Comparison of ENCODE assay signal across 1 cellular context in the genomic region with DNA sequence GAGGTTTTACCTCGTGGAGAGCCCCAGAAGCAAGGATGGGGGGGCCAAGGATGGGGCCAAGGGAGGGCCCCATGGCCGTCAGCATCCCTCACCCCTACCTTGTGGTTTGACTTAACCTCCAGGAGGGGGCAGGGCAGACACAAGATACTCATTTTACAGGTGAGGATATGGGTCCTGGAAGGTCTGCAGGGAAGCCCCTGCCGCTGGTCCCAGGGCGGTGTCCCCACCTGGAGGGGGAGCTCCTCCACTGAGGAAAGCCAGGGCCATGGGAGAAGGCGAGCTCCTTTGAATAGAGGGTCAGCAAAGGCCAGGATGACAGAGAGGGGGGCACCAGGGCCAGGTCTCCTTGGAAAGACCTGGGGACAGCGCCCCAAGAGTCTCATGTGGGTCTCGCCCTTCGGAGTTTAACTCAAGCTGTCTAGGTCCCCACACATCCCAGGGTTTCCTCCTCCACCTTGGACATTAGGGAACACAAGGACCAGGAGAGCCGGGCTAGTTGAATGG.
TF ChIP-seq lines count a peak whose summit lies in the region.

No MANE protein-coding gene starts in this region.

TF ChIP-seq in HepG2, 621 proteins besides CTCF, POLR2A, EP300 and RAD21 (continued from another document):
- 0 out of 2 replicates have a peak, but pooled peaks have one; percentile 34 for TF ChIP-seq TBX2 (CRISPR knock-in tag; IDR thresholded peaks at IDR 0.05; ENCODE audit: borderline replicate concordance)
- 0 out of 2 replicates have a peak, but pooled peaks have one; percentile 38 for TF ChIP-seq ZBTB7A (CRISPR knock-in tag; IDR thresholded peaks at IDR 0.05)
- no peak for TF ChIP-seq PHF5A (CRISPR knock-in tag; IDR thresholded peaks at IDR 0.05; ENCODE audit: low read depth, unreplicated experiment)
- no peak for TF ChIP-seq ZNF747 (CRISPR knock-in tag; IDR thresholded peaks at IDR 0.05; ENCODE audit: borderline replicate concordance)
- peak; percentile 46; the same call in 1 of the 2 replicates for TF ChIP-seq TARDBP (CRISPR knock-in tag; IDR thresholded peaks at IDR 0.05)
- TF ChIP-seq CEBPB (IDR thresholded peaks at IDR 0.05; ENCODE audit: borderline replicate concordance, low read depth, low read length) = no peak
- TF ChIP-seq NR2F6 (IDR thresholded peaks at IDR 0.05) = no peak
- 0 out of 2 replicates have a peak, but pooled peaks have one; percentile 4 for TF ChIP-seq NR2F6 (CRISPR knock-in tag; IDR thresholded peaks at IDR 0.05)
- TF ChIP-seq, protein P1, sequence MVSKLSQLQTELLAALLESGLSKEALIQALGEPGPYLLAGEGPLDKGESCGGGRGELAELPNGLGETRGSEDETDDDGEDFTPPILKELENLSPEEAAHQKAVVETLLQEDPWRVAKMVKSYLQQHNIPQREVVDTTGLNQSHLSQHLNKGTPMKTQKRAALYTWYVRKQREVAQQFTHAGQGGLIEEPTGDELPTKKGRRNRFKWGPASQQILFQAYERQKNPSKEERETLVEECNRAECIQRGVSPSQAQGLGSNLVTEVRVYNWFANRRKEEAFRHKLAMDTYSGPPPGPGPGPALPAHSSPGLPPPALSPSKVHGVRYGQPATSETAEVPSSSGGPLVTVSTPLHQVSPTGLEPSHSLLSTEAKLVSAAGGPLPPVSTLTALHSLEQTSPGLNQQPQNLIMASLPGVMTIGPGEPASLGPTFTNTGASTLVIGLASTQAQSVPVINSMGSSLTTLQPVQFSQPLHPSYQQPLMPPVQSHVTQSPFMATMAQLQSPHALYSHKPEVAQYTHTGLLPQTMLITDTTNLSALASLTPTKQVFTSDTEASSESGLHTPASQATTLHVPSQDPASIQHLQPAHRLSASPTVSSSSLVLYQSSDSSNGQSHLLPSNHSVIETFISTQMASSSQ (IDR thresholded peaks at IDR 0.05; ENCODE audit: low read depth) = no peak
- TF ChIP-seq, protein P1 (CRISPR knock-in tag; IDR thresholded peaks at IDR 0.05; ENCODE audit: borderline replicate concordance) = no peak
- 0 out of 2 replicates have a peak, but pooled peaks have one; percentile 8 for TF ChIP-seq SIX4 (CRISPR knock-in tag; IDR thresholded peaks at IDR 0.05)
- no peak for TF ChIP-seq ZBTB21 (CRISPR knock-in tag; IDR thresholded peaks at IDR 0.05)
- TF ChIP-seq, protein P2, sequence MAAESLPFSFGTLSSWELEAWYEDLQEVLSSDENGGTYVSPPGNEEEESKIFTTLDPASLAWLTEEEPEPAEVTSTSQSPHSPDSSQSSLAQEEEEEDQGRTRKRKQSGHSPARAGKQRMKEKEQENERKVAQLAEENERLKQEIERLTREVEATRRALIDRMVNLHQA (CRISPR knock-in tag; IDR thresholded peaks at IDR 0.05) = no peak
- TF ChIP-seq SRSF9 (IDR thresholded peaks at IDR 0.05; ENCODE audit: borderline replicate concordance, insufficient read depth, low read depth, low read length, poor library complexity, severe bottlenecking) = no peak
- TF ChIP-seq, protein P3, sequence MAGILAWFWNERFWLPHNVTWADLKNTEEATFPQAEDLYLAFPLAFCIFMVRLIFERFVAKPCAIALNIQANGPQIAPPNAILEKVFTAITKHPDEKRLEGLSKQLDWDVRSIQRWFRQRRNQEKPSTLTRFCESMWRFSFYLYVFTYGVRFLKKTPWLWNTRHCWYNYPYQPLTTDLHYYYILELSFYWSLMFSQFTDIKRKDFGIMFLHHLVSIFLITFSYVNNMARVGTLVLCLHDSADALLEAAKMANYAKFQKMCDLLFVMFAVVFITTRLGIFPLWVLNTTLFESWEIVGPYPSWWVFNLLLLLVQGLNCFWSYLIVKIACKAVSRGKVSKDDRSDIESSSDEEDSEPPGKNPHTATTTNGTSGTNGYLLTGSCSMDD (CRISPR knock-in tag; IDR thresholded peaks at IDR 0.05) = no peak
- peak; percentile 25; the same call in 1 of the 2 replicates for TF ChIP-seq SP4 (CRISPR knock-in tag; IDR thresholded peaks at IDR 0.05)
- TF ChIP-seq SOX6 (IDR thresholded peaks at IDR 0.05) = no peak
- TF ChIP-seq SOX6 (CRISPR knock-in tag; IDR thresholded peaks at IDR 0.05) = peak; percentile 25; the same call in 1 of the 2 replicates
- TF ChIP-seq SALL1 (CRISPR knock-in tag; IDR thresholded peaks at IDR 0.05) = peak; percentile 32; the same call in 1 of the 2 replicates
- TF ChIP-seq, protein P4, sequence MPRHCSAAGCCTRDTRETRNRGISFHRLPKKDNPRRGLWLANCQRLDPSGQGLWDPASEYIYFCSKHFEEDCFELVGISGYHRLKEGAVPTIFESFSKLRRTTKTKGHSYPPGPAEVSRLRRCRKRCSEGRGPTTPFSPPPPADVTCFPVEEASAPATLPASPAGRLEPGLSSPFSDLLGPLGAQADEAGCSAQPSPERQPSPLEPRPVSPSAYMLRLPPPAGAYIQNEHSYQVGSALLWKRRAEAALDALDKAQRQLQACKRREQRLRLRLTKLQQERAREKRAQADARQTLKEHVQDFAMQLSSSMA (CRISPR knock-in tag; IDR thresholded peaks at IDR 0.05) = peak; percentile 35; the same call in 1 of the 2 replicates
- TF ChIP-seq ELF4 (CRISPR knock-in tag; IDR thresholded peaks at IDR 0.05; ENCODE audit: borderline replicate concordance) = no peak
- TF ChIP-seq CBFB (CRISPR knock-in tag; IDR thresholded peaks at IDR 0.05) = 0 out of 2 replicates have a peak, but pooled peaks have one; percentile 25
- no peak for TF ChIP-seq ZNF20 (CRISPR knock-in tag; IDR thresholded peaks at IDR 0.05)
- TF ChIP-seq ZNF878 (CRISPR knock-in tag; IDR thresholded peaks at IDR 0.05) = no peak
- no peak for TF ChIP-seq PRPF4 (IDR thresholded peaks at IDR 0.05; ENCODE audit: low read depth, low read length, poor library complexity, severe bottlenecking)
- TF ChIP-seq, protein P5, sequence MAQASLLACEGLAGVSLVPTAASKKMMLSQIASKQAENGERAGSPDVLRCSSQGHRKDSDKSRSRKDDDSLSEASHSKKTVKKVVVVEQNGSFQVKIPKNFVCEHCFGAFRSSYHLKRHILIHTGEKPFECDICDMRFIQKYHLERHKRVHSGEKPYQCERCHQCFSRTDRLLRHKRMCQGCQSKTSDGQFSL (CRISPR knock-in tag; IDR thresholded peaks at IDR 0.05) = peak; percentile 63; the same call in 1 of the 2 replicates
- TF ChIP-seq, protein P6, sequence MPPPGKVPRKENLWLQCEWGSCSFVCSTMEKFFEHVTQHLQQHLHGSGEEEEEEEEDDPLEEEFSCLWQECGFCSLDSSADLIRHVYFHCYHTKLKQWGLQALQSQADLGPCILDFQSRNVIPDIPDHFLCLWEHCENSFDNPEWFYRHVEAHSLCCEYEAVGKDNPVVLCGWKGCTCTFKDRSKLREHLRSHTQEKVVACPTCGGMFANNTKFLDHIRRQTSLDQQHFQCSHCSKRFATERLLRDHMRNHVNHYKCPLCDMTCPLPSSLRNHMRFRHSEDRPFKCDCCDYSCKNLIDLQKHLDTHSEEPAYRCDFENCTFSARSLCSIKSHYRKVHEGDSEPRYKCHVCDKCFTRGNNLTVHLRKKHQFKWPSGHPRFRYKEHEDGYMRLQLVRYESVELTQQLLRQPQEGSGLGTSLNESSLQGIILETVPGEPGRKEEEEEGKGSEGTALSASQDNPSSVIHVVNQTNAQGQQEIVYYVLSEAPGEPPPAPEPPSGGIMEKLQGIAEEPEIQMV (CRISPR knock-in tag; IDR thresholded peaks at IDR 0.05; ENCODE audit: low read depth) = 0 out of 2 replicates have a peak, but pooled peaks have one; percentile 16
- peak; percentile 45; the same call in 1 of the 2 replicates for TF ChIP-seq NFKB2 (CRISPR knock-in tag; IDR thresholded peaks at IDR 0.05; ENCODE audit: borderline replicate concordance)
- 0 out of 2 replicates have a peak, but pooled peaks have one; percentile 2 for TF ChIP-seq ZMYM4 (CRISPR knock-in tag; IDR thresholded peaks at IDR 0.05)
- TF ChIP-seq, protein P7, sequence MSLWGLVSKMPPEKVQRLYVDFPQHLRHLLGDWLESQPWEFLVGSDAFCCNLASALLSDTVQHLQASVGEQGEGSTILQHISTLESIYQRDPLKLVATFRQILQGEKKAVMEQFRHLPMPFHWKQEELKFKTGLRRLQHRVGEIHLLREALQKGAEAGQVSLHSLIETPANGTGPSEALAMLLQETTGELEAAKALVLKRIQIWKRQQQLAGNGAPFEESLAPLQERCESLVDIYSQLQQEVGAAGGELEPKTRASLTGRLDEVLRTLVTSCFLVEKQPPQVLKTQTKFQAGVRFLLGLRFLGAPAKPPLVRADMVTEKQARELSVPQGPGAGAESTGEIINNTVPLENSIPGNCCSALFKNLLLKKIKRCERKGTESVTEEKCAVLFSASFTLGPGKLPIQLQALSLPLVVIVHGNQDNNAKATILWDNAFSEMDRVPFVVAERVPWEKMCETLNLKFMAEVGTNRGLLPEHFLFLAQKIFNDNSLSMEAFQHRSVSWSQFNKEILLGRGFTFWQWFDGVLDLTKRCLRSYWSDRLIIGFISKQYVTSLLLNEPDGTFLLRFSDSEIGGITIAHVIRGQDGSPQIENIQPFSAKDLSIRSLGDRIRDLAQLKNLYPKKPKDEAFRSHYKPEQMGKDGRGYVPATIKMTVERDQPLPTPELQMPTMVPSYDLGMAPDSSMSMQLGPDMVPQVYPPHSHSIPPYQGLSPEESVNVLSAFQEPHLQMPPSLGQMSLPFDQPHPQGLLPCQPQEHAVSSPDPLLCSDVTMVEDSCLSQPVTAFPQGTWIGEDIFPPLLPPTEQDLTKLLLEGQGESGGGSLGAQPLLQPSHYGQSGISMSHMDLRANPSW (CRISPR knock-in tag; IDR thresholded peaks at IDR 0.05; ENCODE audit: borderline replicate concordance) = no peak
- TF ChIP-seq, protein P8, sequence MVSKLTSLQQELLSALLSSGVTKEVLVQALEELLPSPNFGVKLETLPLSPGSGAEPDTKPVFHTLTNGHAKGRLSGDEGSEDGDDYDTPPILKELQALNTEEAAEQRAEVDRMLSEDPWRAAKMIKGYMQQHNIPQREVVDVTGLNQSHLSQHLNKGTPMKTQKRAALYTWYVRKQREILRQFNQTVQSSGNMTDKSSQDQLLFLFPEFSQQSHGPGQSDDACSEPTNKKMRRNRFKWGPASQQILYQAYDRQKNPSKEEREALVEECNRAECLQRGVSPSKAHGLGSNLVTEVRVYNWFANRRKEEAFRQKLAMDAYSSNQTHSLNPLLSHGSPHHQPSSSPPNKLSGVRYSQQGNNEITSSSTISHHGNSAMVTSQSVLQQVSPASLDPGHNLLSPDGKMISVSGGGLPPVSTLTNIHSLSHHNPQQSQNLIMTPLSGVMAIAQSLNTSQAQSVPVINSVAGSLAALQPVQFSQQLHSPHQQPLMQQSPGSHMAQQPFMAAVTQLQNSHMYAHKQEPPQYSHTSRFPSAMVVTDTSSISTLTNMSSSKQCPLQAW (CRISPR knock-in tag; IDR thresholded peaks at IDR 0.05) = 0 out of 2 replicates have a peak, but pooled peaks have one; percentile 29
- 0 out of 2 replicates have a peak, but pooled peaks have one; percentile 55 for TF ChIP-seq NCOA1 (CRISPR knock-in tag; IDR thresholded peaks at IDR 0.05)
- TF ChIP-seq ZNF367 (CRISPR knock-in tag; IDR thresholded peaks at IDR 0.05; ENCODE audit: borderline replicate concordance) = no peak
